In the genomic region with DNA sequence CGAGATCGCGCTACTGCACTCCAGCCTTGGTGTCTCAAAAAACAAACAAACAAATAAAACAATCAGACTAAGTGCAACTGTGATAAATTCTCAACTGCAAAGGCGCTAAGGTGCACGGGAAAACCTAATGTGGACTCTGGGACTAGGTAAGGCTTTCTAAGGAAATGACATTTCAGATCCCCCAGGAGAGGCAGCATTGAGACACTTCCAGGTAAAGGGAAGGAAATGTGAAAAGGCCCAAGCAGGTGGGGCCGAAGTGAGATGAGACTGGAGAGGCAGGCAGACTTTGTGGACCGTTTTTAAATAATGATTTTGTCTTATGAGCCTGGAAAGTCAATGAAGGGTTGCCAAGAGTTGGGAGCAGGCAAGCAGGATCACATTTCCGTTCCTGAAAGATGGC, we compare ENCODE assay signal across 14 cellular contexts. TPM values are rescaled to one million over a fixed set of nuclear protein-coding genes. Genes with fewer than 3 reads are reported as not detected.
DNase-seq lines count a peak whose midpoint lies in the region; ATAC-seq and TF ChIP-seq lines count a peak whose summit lies in the region.
"Had no signal": no experiment of that assay in that cellular context is flagged by ENCODE, and none has a peak within 500 bp of the region (broad histone marks: within the 10 kb centered on the region; RNA-seq: fewer than 3 reads in every experiment).

No MANE protein-coding gene starts in this region.

- no peaks in the 10 kb centered on the region for H3K27me3 ChIP-seq in KMS-11 (ENCODE audit: insufficient read depth, low read depth)
- peaks cover 13% of the 10 kb centered on the region for H3K27me3 ChIP-seq in trophoblast cell (ENCODE audit: insufficient read depth, low read length)

- H3K36me3 ChIP-seq in KMS-11 (ENCODE audit: insufficient read depth), result no peaks in the 10 kb centered on the region
- no peaks in the 10 kb centered on the region for H3K36me3 ChIP-seq in trophoblast cell (ENCODE audit: control insufficient read depth in 1 of 2, insufficient read depth in 2 of 2, low read length in 2 of 2)
- H3K36me3 ChIP-seq: cardiac muscle cell, left ventricle myocardium inferior had no signal

- H3K4me3 ChIP-seq in KMS-11 (IDR thresholded peaks at IDR 0.05; ENCODE audit: insufficient read depth, low read depth, low read length) (no peak overlapping the region), trophoblast cell (ENCODE audit: low read depth, low read length) (no peak overlapping the region)
- H3K4me3 ChIP-seq: cardiac muscle cell had no signal

- H3K9me3 ChIP-seq in trophoblast cell (ENCODE audit: insufficient read depth, low read depth, low read length), result no peaks in the 10 kb centered on the region
- H3K9me3 ChIP-seq: left ventricle myocardium inferior had no signal

- H2BK12ac ChIP-seq in trophoblast cell (ENCODE audit: low read length), result no peak overlapping the region

- H3K27ac ChIP-seq in KMS-11, result no peak overlapping the region
- H3K27ac ChIP-seq in trophoblast cell (ENCODE audit: low read depth, low read length), result no peak overlapping the region
- H3K27ac ChIP-seq: cardiac muscle cell had no signal

- no peak overlapping the region for H2BK120ac ChIP-seq in trophoblast cell (ENCODE audit: insufficient read depth, low read length, poor library complexity)

- H4K20me1 ChIP-seq in KMS-11 (ENCODE audit: insufficient read depth), result no peaks in the 10 kb centered on the region

- no peak overlapping the region for H3K14ac ChIP-seq in trophoblast cell (ENCODE audit: low read length)

- no peak for TF ChIP-seq CTCF in KMS-11 (conservative IDR thresholded peaks at IDR 0.05; ENCODE audit: low read depth, low read length)
- TF ChIP-seq CTCF in endothelial cell (IDR thresholded peaks at IDR 0.05; ENCODE audit: unreplicated experiment), result no peak

- no peak overlapping the region for H3K27ac Mint-ChIP-seq in endothelial cell (ENCODE audit: unreplicated experiment)
- H3K27ac Mint-ChIP-seq in activated T-helper 17 cell treated with anti-CD3 and anti-CD28 coated beads, Interleukin-2, amount 50 U/mL, for 72 hours, result no peak overlapping the region
- H3K27ac Mint-ChIP-seq: activated T-cell treated with anti-CD3 and anti-CD28 coated beads, Interleukin-2, amount 50 U/mL, for 24 hours; IgD-negative memory B cell had no signal

- H3K4me1 ChIP-seq in KMS-11 (ENCODE audit: low read depth, poor library complexity, severe bottlenecking) (peaks cover 8% of the 10 kb centered on the region), trophoblast cell (ENCODE audit: control insufficient read depth in 1 of 2, insufficient read depth in 2 of 2, low read length in 2 of 2) (peaks cover 3 to 9% of the 10 kb centered on the region in 2 experiments)

- no peak overlapping the region for H4K12ac ChIP-seq in trophoblast cell (ENCODE audit: low read depth, low read length)

- H3K79me2 ChIP-seq in KMS-11 (ENCODE audit: insufficient read depth, low read depth), result no peaks in the 10 kb centered on the region
- no peaks in the 10 kb centered on the region for H3K79me2 ChIP-seq in trophoblast cell (ENCODE audit: control insufficient read depth, insufficient read depth, low read length, poor library complexity)

- WGBS in trophoblast cell (ENCODE audit: extremely low coverage, insufficient coverage, insufficient read length), result no CpG with 5 or more reads among the region's 8 CpGs

- no peak overlapping the region for H4K8ac ChIP-seq in trophoblast cell (ENCODE audit: low read depth, low read length)

- no peak for ATAC-seq in activated T-helper 17 cell treated with anti-CD3 and anti-CD28 coated beads, Interleukin-2, amount 50 U/mL, for 72 hours (replicated peaks)
- ATAC-seq: sciatic nerve had no signal

- H3K4me2 ChIP-seq in KMS-11 (no peak overlapping the region), trophoblast cell (ENCODE audit: low read length) (no peak overlapping the region)

- no peak overlapping the region for H2AK5ac ChIP-seq in trophoblast cell (ENCODE audit: low read length)

- DNase-seq in SHP77 (lab: John Stamatoyannopoulos, UW), result peak; percentile 9 to 41
- no peak for DNase-seq in SHP77 treated with DMSO at 0.1 percent for 48 hours (lab: John Stamatoyannopoulos, UW)
- DNase-seq in endothelial cell (ENCODE audit: low spot score), result no peak
- peak; percentile 23 to 68 for DNase-seq in trophoblast cell
- DNase-seq in NCI-H526 treated with DMSO at 0.1 percent for 48 hours (lab: John Stamatoyannopoulos, UW), result no peak
- no peak for DNase-seq in DMS153 treated with DMSO at 0.1 percent for 48 hours (lab: John Stamatoyannopoulos, UW; ENCODE audit: unreplicated experiment)
- DNase-seq: activated T-cell treated with anti-CD3 and anti-CD28 coated beads, Interleukin-2, amount 50 U/mL, for 24 hours; left ventricle myocardium inferior; OCI-M1 had no signal

- no peak overlapping the region for H4K91ac ChIP-seq in trophoblast cell (ENCODE audit: low read depth, low read length)

- peaks cover 24% of the 10 kb centered on the region for H3K4me1 Mint-ChIP-seq in endothelial cell (ENCODE audit: unreplicated experiment)
- peaks cover 5% of the 10 kb centered on the region for H3K4me1 Mint-ChIP-seq in activated T-helper 17 cell treated with anti-CD3 and anti-CD28 coated beads, Interleukin-2, amount 50 U/mL, for 72 hours

- H3K36me3 Mint-ChIP-seq in endothelial cell (ENCODE audit: low read depth, unreplicated experiment), result peaks cover 4% of the 10 kb centered on the region
- no peaks in the 10 kb centered on the region for H3K36me3 Mint-ChIP-seq in activated T-helper 17 cell treated with anti-CD3 and anti-CD28 coated beads, Interleukin-2, amount 50 U/mL, for 72 hours (ENCODE audit: low read depth)
- H3K36me3 Mint-ChIP-seq: IgD-negative memory B cell had no signal

- 0 out of 2 replicates have a peak overlapping the region, but pooled peaks have one; percentile 20 for H2AFZ ChIP-seq in KMS-11 (ENCODE audit: low read depth)
- no peak overlapping the region for H2AFZ ChIP-seq in trophoblast cell (ENCODE audit: insufficient read depth, low read length, poor library complexity)

- H3K18ac ChIP-seq in trophoblast cell (ENCODE audit: low read length), result no peak overlapping the region

- no peak overlapping the region for H3K23ac ChIP-seq in trophoblast cell (ENCODE audit: low read length)

- H2BK5ac ChIP-seq in trophoblast cell (ENCODE audit: low read depth, low read length, poor library complexity), result no peak overlapping the region

- peak overlapping the region; percentile 34 for H3K4me3 Mint-ChIP-seq in endothelial cell (ENCODE audit: unreplicated experiment)
- H3K4me3 Mint-ChIP-seq in activated T-helper 17 cell treated with anti-CD3 and anti-CD28 coated beads, Interleukin-2, amount 50 U/mL, for 72 hours, result no peak overlapping the region
- H3K4me3 Mint-ChIP-seq: activated T-cell treated with anti-CD3 and anti-CD28 coated beads, Interleukin-2, amount 50 U/mL, for 24 hours had no signal

- H3K27me3 Mint-ChIP-seq in endothelial cell (ENCODE audit: unreplicated experiment), result peaks cover 5% of the 10 kb centered on the region
- H3K27me3 Mint-ChIP-seq in activated T-helper 17 cell treated with anti-CD3 and anti-CD28 coated beads, Interleukin-2, amount 50 U/mL, for 72 hours, result peaks cover 20% of the 10 kb centered on the region

- H3K9me3 Mint-ChIP-seq in endothelial cell (ENCODE audit: unreplicated experiment), result no peaks in the 10 kb centered on the region
- H3K9me3 Mint-ChIP-seq in activated T-helper 17 cell treated with anti-CD3 and anti-CD28 coated beads, Interleukin-2, amount 50 U/mL, for 72 hours, result no peaks in the 10 kb centered on the region
- H3K9me3 Mint-ChIP-seq: activated T-cell treated with anti-CD3 and anti-CD28 coated beads, Interleukin-2, amount 50 U/mL, for 24 hours; IgD-negative memory B cell had no signal

- no peak overlapping the region for H3K4ac ChIP-seq in trophoblast cell (ENCODE audit: low read depth, low read length)

- H3K9ac ChIP-seq in KMS-11, result no peak overlapping the region
- no peak overlapping the region for H3K9ac ChIP-seq in trophoblast cell (ENCODE audit: low read length)

- H3K79me1 ChIP-seq in trophoblast cell (ENCODE audit: low read length), result peaks cover 2% of the 10 kb centered on the region

RNA-seq across cellular contexts. Expression of gene APBA1, which starts 1.9 kb away (rescaled TPM):
- 8.4 TPM for total RNA-seq in endothelial cell (ENCODE audit: unreplicated experiment)
- 0.21 and 0.27 TPM in 2 replicates for polyA plus RNA-seq in trophoblast cell (2013)
- 1 to 10 TPM; 2.8 to 3.8 TPM for total RNA-seq in activated T-helper 17 cell treated with anti-CD3 and anti-CD28 coated beads, Interleukin-2, amount 50 U/mL, for 72 hours
- polyA plus RNA-seq: IgD-negative memory B cell had no signal

Comparison
In these comparisons a context has a peak if more than half of its experiments do, and no peak if none do; other contexts are left out.
1. DNase-seq: peak in SHP77 (2 of 2) and trophoblast cell (2 of 2); none in SHP77 treated with DMSO at 0.1 percent for 48 hours (single experiment), endothelial cell (single experiment), NCI-H526 treated with DMSO at 0.1 percent for 48 hours (single experiment) and DMS153 treated with DMSO at 0.1 percent for 48 hours (single experiment).